Comparison of ENCODE assay signal across 28 cellular contexts in the genomic region with DNA sequence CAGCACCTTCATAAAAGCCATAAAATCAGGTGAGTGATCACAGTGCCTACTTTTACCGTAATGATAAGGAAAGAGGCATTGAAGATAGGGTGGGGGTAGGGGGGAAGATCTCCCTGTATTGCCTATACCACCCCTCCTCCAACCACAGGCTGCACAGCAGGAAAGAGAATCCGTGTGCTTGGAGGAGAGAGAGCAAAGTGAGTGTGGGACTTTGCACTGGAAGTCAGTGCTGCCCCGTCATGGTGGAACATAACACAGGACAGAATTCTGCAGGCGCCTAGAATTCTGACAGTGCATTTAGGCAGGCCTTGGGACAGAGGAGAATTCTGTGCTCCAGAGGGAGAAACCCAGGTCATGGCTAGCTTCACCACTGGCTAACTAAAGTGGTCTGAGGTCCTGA.
"Had no signal": no experiment of that assay in that cellular context is flagged by ENCODE, and none has a peak within 500 bp of the region (broad histone marks: within the 10 kb centered on the region; RNA-seq: fewer than 3 reads in every experiment).

No MANE protein-coding gene starts in this region.

- H3K4me1 ChIP-seq: ascending aorta, gastrocnemius medialis, left lung, tibial artery, upper lobe of right lung had no signal

- H3K27me3 Mint-ChIP-seq: activated naive CD4-positive, alpha-beta T cell treated with anti-CD3 and anti-CD28 coated beads, Interleukin-2, amount 10 ng/mL, durations not matched to agents 7 days and 5 days; stimulated activated naive CD8-positive, alpha-beta T cell treated with anti-CD3 and anti-CD28 coated beads, Interleukin-15, amount 100 ng/mL, for 72 hours had no signal

- H3K27ac ChIP-seq: ascending aorta, brain microvascular endothelial cell, coronary artery, dorsolateral prefrontal cortex, gastrocnemius medialis, left lung, skin epidermis, tibial artery, upper lobe of right lung had no signal

- ATAC-seq: gastrocnemius medialis; left lung; natural killer cell; sciatic nerve; stimulated activated effector memory CD8-positive, alpha-beta T cell treated with anti-CD3 and anti-CD28 coated beads, Interleukin-12 subunit alpha, Interleukin-12 subunit beta, amount 100 ng/mL, for 72 hours; stimulated activated naive CD8-positive, alpha-beta T cell treated with anti-CD3 and anti-CD28 coated beads, Interleukin-15, amount 100 ng/mL, for 72 hours; upper lobe of right lung had no signal

- H3K27ac Mint-ChIP-seq: activated naive CD4-positive, alpha-beta T cell treated with anti-CD3 and anti-CD28 coated beads, Interleukin-2, amount 10 ng/mL, durations not matched to agents 7 days and 5 days; activated naive CD8-positive, alpha-beta T cell treated with anti-CD3 and anti-CD28 coated beads, Interleukin-2, amount 10 ng/mL, durations not matched to agents 7 days and 5 days; activated T-helper 1 cell treated with anti-CD3 and anti-CD28 coated beads, Interleukin-12 subunit alpha, Interleukin-12 subunit beta, Interleukin-2, Interleukin-4 antibody, amounts not matched to agents 30 ng/mL and 10 ng/mL and 1 ng/mL, durations not matched to agents 14 hours and 24 hours and 36 hours; immature natural killer cell; natural killer cell; stimulated activated effector memory CD8-positive, alpha-beta T cell treated with anti-CD3 and anti-CD28 coated beads, Interleukin-12 subunit alpha, Interleukin-12 subunit beta, amount 100 ng/mL, for 72 hours; stimulated activated naive CD8-positive, alpha-beta T cell treated with anti-CD3 and anti-CD28 coated beads, Interleukin-15, amount 100 ng/mL, for 72 hours had no signal

- H3K4me3 ChIP-seq: ascending aorta, coronary artery, dorsolateral prefrontal cortex, gastrocnemius medialis, left lung, lung, skin epidermis, tibial artery, upper lobe of right lung had no signal

- FAIRE-seq: kidney had no signal

- H3K4me3 Mint-ChIP-seq: activated naive CD4-positive, alpha-beta T cell treated with anti-CD3 and anti-CD28 coated beads, Interleukin-2, amount 10 ng/mL, durations not matched to agents 7 days and 5 days; activated naive CD8-positive, alpha-beta T cell treated with anti-CD3 and anti-CD28 coated beads, Interleukin-2, amount 10 ng/mL, durations not matched to agents 7 days and 5 days; activated T-helper 1 cell treated with anti-CD3 and anti-CD28 coated beads, Interleukin-12 subunit alpha, Interleukin-12 subunit beta, Interleukin-2, Interleukin-4 antibody, amounts not matched to agents 30 ng/mL and 10 ng/mL and 1 ng/mL, durations not matched to agents 14 hours and 24 hours and 36 hours; immature natural killer cell; natural killer cell; stimulated activated effector memory CD8-positive, alpha-beta T cell treated with anti-CD3 and anti-CD28 coated beads, Interleukin-12 subunit alpha, Interleukin-12 subunit beta, amount 100 ng/mL, for 72 hours; stimulated activated naive CD8-positive, alpha-beta T cell treated with anti-CD3 and anti-CD28 coated beads, Interleukin-15, amount 100 ng/mL, for 72 hours had no signal

- DNase-seq: activated CD4-positive, alpha-beta T cell treated with anti-CD3 and anti-CD28 coated beads for 4 hours; activated CD4-positive, alpha-beta T cell treated with anti-CD3 and anti-CD28 coated beads, Interleukin-2, amount 50 U/mL, for 4 hours; activated effector memory CD4-positive, alpha-beta T cell treated with anti-CD3 and anti-CD28 coated beads, Interleukin-2, amount 50 U/mL, for 16 hours; activated naive CD4-positive, alpha-beta T cell treated with anti-CD3 and anti-CD28 coated beads, Interleukin-2, amount 10 ng/mL, durations not matched to agents 7 days and 5 days; activated naive CD8-positive, alpha-beta T cell treated with anti-CD3 and anti-CD28 coated beads, Interleukin-2, amount 10 ng/mL, durations not matched to agents 7 days and 5 days; brain microvascular endothelial cell; dorsolateral prefrontal cortex; effector memory CD4-positive, alpha-beta T cell; erythroblast; gastrocnemius medialis; glutamatergic neuron; hippocampal formation; immature natural killer cell; kidney; left lung; mesendoderm; natural killer cell; stimulated activated CD4-positive, alpha-beta T cell treated with anti-CD3 and anti-CD28 coated beads, Interleukin-4, amount 100 ng/mL, for 24 hours; stimulated activated naive CD8-positive, alpha-beta T cell treated with anti-CD3 and anti-CD28 coated beads, Interleukin-15, amount 100 ng/mL, for 72 hours; tibial artery; upper lobe of right lung had no signal

- H3K9me3 ChIP-seq: ascending aorta, gastrocnemius medialis, tibial artery, upper lobe of right lung had no signal

- H3K36me3 ChIP-seq: ascending aorta, brain microvascular endothelial cell, gastrocnemius medialis, left lung, upper lobe of right lung had no signal

- H3K4me1 Mint-ChIP-seq: activated naive CD4-positive, alpha-beta T cell treated with anti-CD3 and anti-CD28 coated beads, Interleukin-2, amount 10 ng/mL, durations not matched to agents 7 days and 5 days; activated naive CD8-positive, alpha-beta T cell treated with anti-CD3 and anti-CD28 coated beads, Interleukin-2, amount 10 ng/mL, durations not matched to agents 7 days and 5 days; immature natural killer cell; natural killer cell; stimulated activated effector memory CD8-positive, alpha-beta T cell treated with anti-CD3 and anti-CD28 coated beads, Interleukin-12 subunit alpha, Interleukin-12 subunit beta, amount 100 ng/mL, for 72 hours; stimulated activated naive CD8-positive, alpha-beta T cell treated with anti-CD3 and anti-CD28 coated beads, Interleukin-15, amount 100 ng/mL, for 72 hours had no signal

- H3K36me3 Mint-ChIP-seq: activated naive CD4-positive, alpha-beta T cell treated with anti-CD3 and anti-CD28 coated beads, Interleukin-2, amount 10 ng/mL, durations not matched to agents 7 days and 5 days; natural killer cell; stimulated activated effector memory CD8-positive, alpha-beta T cell treated with anti-CD3 and anti-CD28 coated beads, Interleukin-12 subunit alpha, Interleukin-12 subunit beta, amount 100 ng/mL, for 72 hours had no signal

- H3K9me3 Mint-ChIP-seq: activated naive CD4-positive, alpha-beta T cell treated with anti-CD3 and anti-CD28 coated beads, Interleukin-2, amount 10 ng/mL, durations not matched to agents 7 days and 5 days; immature natural killer cell had no signal

- H3K27me3 ChIP-seq: ascending aorta, brain microvascular endothelial cell, dorsolateral prefrontal cortex, gastrocnemius medialis, left lung, tibial artery, upper lobe of right lung had no signal
